In genomic region chr15:92733934-92734521, GRCh38 we compare ENCODE assay signal across 8 cellular contexts.
DNase-seq lines count a peak whose midpoint lies in the region; ATAC-seq, FAIRE-seq and TF ChIP-seq lines count a peak whose summit lies in the region.

No MANE protein-coding gene starts in this region.

- no peaks in the 10 kb centered on the region for H3K79me2 ChIP-seq in H1 (ENCODE audit: control insufficient read depth in 1 of 2, insufficient read depth in 2 of 2, low read length in 2 of 2)

- no peak overlapping the region for H2BK120ac ChIP-seq in H1 (replicated peaks; ENCODE audit: low read depth, low read length)

- H2AFZ ChIP-seq in H1 (ENCODE audit: low read length): 0 out of 2 replicates have a peak overlapping the region, but pooled peaks have one; percentile 44

- H3K4me2 ChIP-seq in H1 (ENCODE audit: insufficient read depth in 1 of 2, low read depth in 2 of 2, low read length in 2 of 2): peak overlapping the region in 1 of 2 experiments; percentile 79; a peak in 2 of 4 replicates

- no peak for TF ChIP-seq EP300 in H1 (IDR thresholded peaks at IDR 0.05; ENCODE audit: borderline replicate concordance in 1 of 2, low read depth in 2 of 2, low read length in 2 of 2)

- no peaks in the 10 kb centered on the region for H4K20me1 ChIP-seq in H1 (replicated peaks in 1 of 2; ENCODE audit: control insufficient read depth in 1 of 2, insufficient read depth in 2 of 2, low read length in 2 of 2)

- CTCF ChIA-PET in T-cell (lab: Charles Lee): no interaction called here
- CTCF ChIA-PET in H1 (lab: Charles Lee; ENCODE audit: partially characterized antibody): interaction anchor here (1.1 to 1.7 kb wide), 2 partner anchors 18 to 41 kb away, joined by 5 read pairs; no protein-coding TSS in a partner anchor

- no peak overlapping the region for H3K23ac ChIP-seq in H1 (ENCODE audit: insufficient read length)

- H3K4me3 Mint-ChIP-seq in T-cell (peak overlapping the region; percentile 77 to 87 (median 85)), mesothelial cell of epicardium (peak overlapping the region; percentile 72)

- no peaks in the 10 kb centered on the region for H3K23me2 ChIP-seq in H1 (ENCODE audit: low read depth, low read length)

- DNase-seq in GM19239 (ENCODE audit: insufficient read length, low spot score) (no peak), T-cell (peak in 15 of 34 experiments; percentile 1 to 42 (median 14)), H1 (ENCODE audit: low read depth in 1 of 2, low spot score in 2 of 2) (no peak), mesothelial cell of epicardium (ENCODE audit: low spot score in 2 of 2, unreplicated experiment in 2 of 2) (no peak), tibial artery (no peak), NCI-H2171 treated with DMSO at 0.1 percent for 48 hours (lab: John Stamatoyannopoulos, UW) (no peak), NCI-H1694 treated with DMSO at 0.1 percent for 48 hours (lab: John Stamatoyannopoulos, UW) (no peak), GM12892 (ENCODE audit: insufficient read length) (no peak)

- H2BK15ac ChIP-seq in H1 (ENCODE audit: low read length): no peak overlapping the region

- no peak overlapping the region; the same call in 1 of the 2 replicates for H4K8ac ChIP-seq in H1 (ENCODE audit: extremely low read depth, insufficient read depth, low read length)

- H2BK20ac ChIP-seq in H1 (ENCODE audit: low read length): no peak overlapping the region

- H2BK12ac ChIP-seq in H1 (ENCODE audit: low read depth, low read length): peak overlapping the region; percentile 68; the same call in 1 of the 2 replicates

- no peak overlapping the region for H3K56ac ChIP-seq in H1 (replicated peaks; ENCODE audit: insufficient read length, low read depth, low read length)

- H3K36me3 ChIP-seq in H1 (ENCODE audit: control insufficient read depth in 2 of 4, insufficient read depth in 4 of 4, low read length in 3 of 4): no peaks in the 10 kb centered on the region
- H3K36me3 ChIP-seq in tibial artery: no peaks in the 10 kb centered on the region

- no peaks in the 10 kb centered on the region for H3K27me3 ChIP-seq in H1 (replicated peaks in 1 of 4; ENCODE audit: control insufficient read depth in 3 of 4, extremely low read depth in 1 of 4, insufficient read depth in 3 of 4, low read length in 3 of 4)
- no peaks in the 10 kb centered on the region for H3K27me3 ChIP-seq in tibial artery

- H3K36me3 Mint-ChIP-seq in T-cell (peaks cover 2% of the 10 kb centered on the region), mesothelial cell of epicardium (peaks cover 10% of the 10 kb centered on the region)

- no peaks in the 10 kb centered on the region for H3K9me3 Mint-ChIP-seq in T-cell
- no peaks in the 10 kb centered on the region for H3K9me3 Mint-ChIP-seq in mesothelial cell of epicardium

- no peak for TF ChIP-seq POLR2A in H1 (IDR thresholded peaks at IDR 0.05; ENCODE audit: control extremely low read depth in 1 of 2, low read depth in 2 of 2, low read length in 2 of 2)
- no peak for TF ChIP-seq POLR2A in GM12892 (IDR thresholded peaks at IDR 0.05; ENCODE audit: low read depth, low read length)

- H2AK5ac ChIP-seq in H1 (ENCODE audit: low read depth, low read length): no peak overlapping the region

- H3K4me1 Mint-ChIP-seq in T-cell: peaks cover 7 to 10% (median 10%) of the 10 kb centered on the region in 3 donors
- peaks cover 6% of the 10 kb centered on the region for H3K4me1 Mint-ChIP-seq in mesothelial cell of epicardium

- H3K9ac ChIP-seq in H1 (replicated peaks in 1 of 4; ENCODE audit: extremely low read depth in 1 of 4, low read depth in 3 of 4, low read length in 3 of 4): peak overlapping the region in 1 of 4 experiments; percentile 48; a peak in 1 of 7 replicates

- H2BK5ac ChIP-seq in H1 (ENCODE audit: low read depth, low read length): no peak overlapping the region

- intact Hi-C loops in tibial artery (cut with DNase I; ENCODE audit: low total_unique reads): no loop called here

- H3K4me1 ChIP-seq in H1 (replicated peaks in 1 of 4; ENCODE audit: control insufficient read depth in 3 of 4, insufficient read depth in 4 of 4, low read length in 3 of 4) (no peaks in the 10 kb centered on the region), tibial artery (no peaks in the 10 kb centered on the region)

- H3K9me3 ChIP-seq in H1 (ENCODE audit: insufficient read depth in 2 of 2, low read depth in 1 of 2, low read length in 1 of 2) (no peaks in the 10 kb centered on the region), tibial artery (no peaks in the 10 kb centered on the region)

- H4K91ac ChIP-seq in H1 (replicated peaks; ENCODE audit: insufficient read length, low read length): no peak overlapping the region

- no peak overlapping the region for H3K27ac ChIP-seq in H1 (ENCODE audit: low read depth, low read length)
- peak overlapping the region; percentile 52 to 57 for H3K27ac ChIP-seq in tibial artery

- no peaks in the 10 kb centered on the region for H3K79me1 ChIP-seq in H1 (ENCODE audit: low read depth, low read length)

- TF ChIP-seq CTCF in H1 (IDR thresholded peaks at IDR 0.05; ENCODE audit: control extremely low read depth in 1 of 3, insufficient read depth in 1 of 3, low read depth in 1 of 3, low read length in 3 of 3) (no peak), mesothelial cell of epicardium (IDR thresholded peaks at IDR 0.05; ENCODE audit: unreplicated experiment) (no peak), tibial artery (IDR thresholded peaks at IDR 0.05) (no peak)

- peak overlapping the region in 1 of 4 experiments; percentile 52; a peak in 2 of 8 replicates for H3K4me3 ChIP-seq in H1 (ENCODE audit: extremely low read depth in 1 of 4, insufficient read depth in 2 of 4, low read depth in 3 of 4, low read length in 4 of 4)
- H3K4me3 ChIP-seq in tibial artery: peak overlapping the region; percentile 47 to 54

- POLR2A ChIA-PET in T-cell (lab: Charles Lee) (no interaction called here), H1 (lab: Charles Lee; ENCODE audit: partially characterized antibody) (interaction anchor here (1.2 to 1.9 kb wide), 5 partner anchors 15 to 76 kb away, joined by 3 to 7 read pairs (median 5); no protein-coding TSS in a partner anchor)

- H3K4ac ChIP-seq in H1 (replicated peaks; ENCODE audit: insufficient read length, low read depth, low read length): no peak overlapping the region

- H3K27ac Mint-ChIP-seq in T-cell (peak overlapping the region in 1 of 2 donors; percentile 82), mesothelial cell of epicardium (peak overlapping the region; percentile 97)

- peaks cover 10 to 14% of the 10 kb centered on the region in 2 donors for H3K27me3 Mint-ChIP-seq in T-cell
- H3K27me3 Mint-ChIP-seq in mesothelial cell of epicardium (ENCODE audit: low read depth): no peaks in the 10 kb centered on the region

- FAIRE-seq in GM19239 (lab: Jason Lieb, UNC): peak; percentile 35
- no peak for FAIRE-seq in H1 (lab: Jason Lieb, UNC)
- FAIRE-seq in GM12892 (lab: Jason Lieb, UNC): no peak

- peak; percentile 60 to 78 (median 73) for ATAC-seq in T-cell (replicated peaks in 1 of 4)

- WGBS in H1 (ENCODE audit: extremely low coverage in 1 of 2, insufficient coverage in 1 of 2, insufficient read length in 1 of 2, insufficient replicate concordance in 2 of 2, low coverage in 1 of 2, low lambda C conversion rate in 2 of 2, missing lambda C conversion rate in 1 of 2), 2 experiments: 95% methylated on average over 31 of the region's 33 CpGs; no CpG with 5 or more reads in 1 of the 2 experiments

- H3K14ac ChIP-seq in H1 (ENCODE audit: insufficient read length): no peak overlapping the region

- H3K18ac ChIP-seq in H1 (ENCODE audit: extremely low read depth, low read length): peak overlapping the region; percentile 71

- H4K5ac ChIP-seq in H1 (ENCODE audit: insufficient read length, low read depth, low read length): no peak overlapping the region

- no peak for TF ChIP-seq RAD21 in H1 (IDR thresholded peaks at IDR 0.05 in 1 of 2, conservative IDR thresholded peaks at IDR 0.05 in 1 of 2; ENCODE audit: low read depth in 2 of 2, low read length in 2 of 2)

TF ChIP-seq in H1, 55 proteins besides CTCF, POLR2A, EP300 and RAD21:
- TF ChIP-seq KDM5A (IDR thresholded peaks at IDR 0.05; ENCODE audit: low read length): no peak
- no peak for TF ChIP-seq RXRA (IDR thresholded peaks at IDR 0.05; ENCODE audit: insufficient read depth, low read depth, low read length)
- no peak for TF ChIP-seq CBX8 (IDR thresholded peaks at IDR 0.05; ENCODE audit: borderline replicate concordance, low read depth, low read length)
- TF ChIP-seq ATF3 (IDR thresholded peaks at IDR 0.05; ENCODE audit: insufficient read depth, low read depth, low read length): no peak
- no peak for TF ChIP-seq CHD1 (IDR thresholded peaks at IDR 0.05; ENCODE audit: low read depth, low read length)
- no peak for TF ChIP-seq TAF7 (optimal IDR thresholded peaks at IDR 0.05; ENCODE audit: borderline replicate concordance, low read depth, low read length)
- TF ChIP-seq CBX5 (IDR thresholded peaks at IDR 0.05; ENCODE audit: low read depth, low read length): no peak
- no peak for TF ChIP-seq BRCA1 (IDR thresholded peaks at IDR 0.05; ENCODE audit: low read depth, low read length)
- TF ChIP-seq BACH1 (IDR thresholded peaks at IDR 0.05; ENCODE audit: low read length): no peak
- no peak for TF ChIP-seq PHF8 (conservative IDR thresholded peaks at IDR 0.05; ENCODE audit: low read depth, low read length)
- TF ChIP-seq EZH2 (IDR thresholded peaks at IDR 0.05; ENCODE audit: low read depth, low read length, severe bottlenecking): no peak
- TF ChIP-seq, protein P1, sequence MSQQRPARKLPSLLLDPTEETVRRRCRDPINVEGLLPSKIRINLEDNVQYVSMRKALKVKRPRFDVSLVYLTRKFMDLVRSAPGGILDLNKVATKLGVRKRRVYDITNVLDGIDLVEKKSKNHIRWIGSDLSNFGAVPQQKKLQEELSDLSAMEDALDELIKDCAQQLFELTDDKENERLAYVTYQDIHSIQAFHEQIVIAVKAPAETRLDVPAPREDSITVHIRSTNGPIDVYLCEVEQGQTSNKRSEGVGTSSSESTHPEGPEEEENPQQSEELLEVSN (IDR thresholded peaks at IDR 0.05): no peak
TF ChIP-seq in H1: peak in this region for 0.
